Comparison of ENCODE assay signal across 10 cellular contexts in the genomic region with DNA sequence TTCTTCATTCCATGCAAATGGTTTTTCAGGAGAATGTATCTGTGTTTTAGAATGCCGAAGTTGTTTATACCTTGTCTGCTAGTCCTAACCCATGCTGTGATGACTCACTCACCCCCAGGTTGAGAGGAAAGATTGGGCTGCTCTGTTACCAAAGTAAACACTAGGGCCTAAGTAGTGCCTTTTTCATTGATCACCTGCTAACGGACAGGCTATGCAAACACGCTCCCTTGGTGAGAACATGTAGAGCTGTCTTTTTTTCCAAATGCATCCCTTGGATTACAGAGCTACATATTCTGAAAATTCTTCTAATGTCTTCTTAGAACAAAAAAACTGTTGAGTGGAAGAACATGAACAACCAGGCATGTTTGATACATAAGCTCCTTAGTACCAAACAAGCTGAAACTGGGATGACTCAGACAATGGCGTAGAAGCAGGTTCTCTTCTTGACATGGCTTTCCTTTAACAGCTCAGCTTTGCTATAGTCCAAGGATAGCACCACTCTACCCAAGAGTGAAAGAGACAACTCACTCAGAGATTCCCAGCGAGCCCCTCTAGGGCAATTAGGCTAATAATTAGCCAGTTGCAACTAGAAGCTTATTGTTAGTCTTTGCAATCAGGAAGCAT. TPM values are rescaled to one million over a fixed set of nuclear protein-coding genes. Genes with fewer than 3 reads are reported as not detected.
A peak's percentile ranks its signal among the peaks of the same experiment; 100 is the strongest.
DNase-seq lines count a peak whose midpoint lies in the region; ATAC-seq and TF ChIP-seq lines count a peak whose summit lies in the region.
"Had no signal": no experiment of that assay in that cellular context is flagged by ENCODE, and none has a peak within 500 bp of the region (broad histone marks: within the 10 kb centered on the region; RNA-seq: fewer than 3 reads in every experiment).

No MANE protein-coding gene starts in this region.

- ATAC-seq in HG03097 (IDR thresholded peaks at IDR 0.05; ENCODE audit: low FRiP score, unreplicated experiment): no peak
- no peak for ATAC-seq in GM18868 (IDR thresholded peaks at IDR 0.05; ENCODE audit: unreplicated experiment)

- no peak for TF ChIP-seq CTCF in 22Rv1 (IDR thresholded peaks at IDR 0.05)

- DNase-seq in HuH-7.5 (ENCODE audit: low spot score): peak; percentile 52
- DNase-seq in SK-MEL-5 (ENCODE audit: low read depth, low spot score): peak; percentile 59
- DNase-seq in iPS-NIHi7 (ENCODE audit: extremely low spot score): peak; percentile 82
- DNase-seq in stimulated activated CD4-positive, alpha-beta T cell treated with anti-CD3 and anti-CD28 coated beads, Interleukin-12 subunit alpha, Interleukin-12 subunit beta, amount 100 ng/mL, for 4 hours: no peak
- DNase-seq in pons (ENCODE audit: low spot score): no peak
- DNase-seq: activated CD4-positive, alpha-beta T cell treated with anti-CD3 and anti-CD28 coated beads, Interleukin-2, amount 50 U/mL, for 4 hours; cerebellar nuclear complex had no signal

- in situ Hi-C loops in SK-MEL-5 (cut with HindIII; ENCODE audit: low pct_unique_long_range_greater_than_20kb, low sequenced_read_pairs): no loop called here

- H3K27ac ChIP-seq in 22Rv1: peak overlapping the region; percentile 55

RNA-seq across cellular contexts. Expression of gene PERP, which starts 20.5 kb away (rescaled TPM):
- 33.1 and 38.0 TPM in 2 replicates for total RNA-seq in SK-MEL-5 (2014; rRNA removed; shearing (Covaris generic))
- 56.7 and 60.9 TPM in 2 replicates for polyA plus RNA-seq in SK-MEL-5 (2015; cell fraction: cytosol; rRNA removed)
- 6.9 and 8.4 TPM in 2 replicates for polyA plus RNA-seq in SK-MEL-5 (2015; cell fraction: nucleus; rRNA removed)

Comparison
In these comparisons a context has a peak if more than half of its experiments do, and no peak if none do; other contexts are left out.
1. DNase-seq: peak in HuH-7.5 (single experiment), SK-MEL-5 (single experiment) and iPS-NIHi7 (single experiment); none in stimulated activated CD4-positive, alpha-beta T cell treated with anti-CD3 and anti-CD28 coated beads, Interleukin-12 subunit alpha, Interleukin-12 subunit beta, amount 100 ng/mL, for 4 hours (single experiment) and pons (single experiment).